In genomic region chr14:22854963-22855724, GRCh38 we compare ENCODE assay signal across 1 cellular context.
TF ChIP-seq lines count a peak whose summit lies in the region.

No MANE protein-coding gene starts in this region.

TF ChIP-seq in HepG2, 621 proteins besides CTCF, POLR2A, EP300 and RAD21 (continued from another document and continues in another):
- TF ChIP-seq FOXA1 (IDR thresholded peaks at IDR 0.05) (no peak), FOXA1 (CRISPR knock-in tag; IDR thresholded peaks at IDR 0.05) (no peak), MAX (IDR thresholded peaks at IDR 0.05) (no peak), ZNF530 (CRISPR knock-in tag; IDR thresholded peaks at IDR 0.05; ENCODE audit: low read depth) (no peak), ZBTB42 (CRISPR knock-in tag; IDR thresholded peaks at IDR 0.05) (no peak), BHLHE40 (IDR thresholded peaks at IDR 0.05; ENCODE audit: low read length) (no peak), ZNF562 (CRISPR knock-in tag; IDR thresholded peaks at IDR 0.05; ENCODE audit: borderline replicate concordance) (no peak), CBX1 (IDR thresholded peaks at IDR 0.05; ENCODE audit: low read depth) (no peak), RERE (CRISPR knock-in tag; IDR thresholded peaks at IDR 0.05; ENCODE audit: low read depth) (no peak), ZNF563 (CRISPR knock-in tag; IDR thresholded peaks at IDR 0.05) (no peak), MXD4 (CRISPR knock-in tag; IDR thresholded peaks at IDR 0.05) (no peak), ZNF44 (CRISPR knock-in tag; IDR thresholded peaks at IDR 0.05) (no peak), ZNF749 (CRISPR knock-in tag; IDR thresholded peaks at IDR 0.05; ENCODE audit: borderline replicate concordance) (no peak), KLF11 (CRISPR knock-in tag; IDR thresholded peaks at IDR 0.05) (no peak), ZNF879 (CRISPR knock-in tag; IDR thresholded peaks at IDR 0.05) (no peak), ZNF713 (CRISPR knock-in tag; IDR thresholded peaks at IDR 0.05) (no peak), ZNF260 (CRISPR knock-in tag; IDR thresholded peaks at IDR 0.05; ENCODE audit: borderline replicate concordance, low read depth) (no peak), NR0B2 (CRISPR knock-in tag; IDR thresholded peaks at IDR 0.05) (no peak), ZNF572 (CRISPR knock-in tag; IDR thresholded peaks at IDR 0.05) (no peak), ZNF350 (CRISPR knock-in tag; IDR thresholded peaks at IDR 0.05; ENCODE audit: borderline replicate concordance, low read depth) (peak; percentile 55; the same call in 1 of the 2 replicates), ZNF501 (CRISPR knock-in tag; IDR thresholded peaks at IDR 0.05) (peak; percentile 40; the same call in 1 of the 2 replicates), ADNP (CRISPR knock-in tag; IDR thresholded peaks at IDR 0.05) (no peak), EZH2 (conservative IDR thresholded peaks at IDR 0.05; ENCODE audit: low read depth, low read length) (no peak), ZNF772 (CRISPR knock-in tag; IDR thresholded peaks at IDR 0.05) (no peak), NCOA2 (CRISPR knock-in tag; IDR thresholded peaks at IDR 0.05) (no peak; the same call in 1 of the 2 replicates), STAG1 (CRISPR knock-in tag; IDR thresholded peaks at IDR 0.05) (no peak), ZNF468 (CRISPR knock-in tag; IDR thresholded peaks at IDR 0.05) (no peak), MBNL3 (CRISPR knock-in tag; conservative IDR thresholded peaks at IDR 0.05) (no peak), BCLAF1 (IDR thresholded peaks at IDR 0.05) (no peak), MTA3 (CRISPR knock-in tag; IDR thresholded peaks at IDR 0.05) (no peak), ZNF10 (CRISPR knock-in tag; IDR thresholded peaks at IDR 0.05; ENCODE audit: borderline replicate concordance, low read depth) (no peak), FOXK1 (CRISPR knock-in tag; IDR thresholded peaks at IDR 0.05; ENCODE audit: borderline replicate concordance, low read depth) (no peak), ZBTB7A (CRISPR knock-in tag; IDR thresholded peaks at IDR 0.05) (no peak), ZZZ3 (CRISPR knock-in tag; IDR thresholded peaks at IDR 0.05; ENCODE audit: borderline replicate concordance) (no peak), ELF1 (CRISPR knock-in tag; IDR thresholded peaks at IDR 0.05) (peak; percentile 15; the same call in 1 of the 2 replicates), KAT7 (CRISPR knock-in tag; IDR thresholded peaks at IDR 0.05; ENCODE audit: borderline replicate concordance) (no peak)
- TF ChIP-seq, protein P1, sequence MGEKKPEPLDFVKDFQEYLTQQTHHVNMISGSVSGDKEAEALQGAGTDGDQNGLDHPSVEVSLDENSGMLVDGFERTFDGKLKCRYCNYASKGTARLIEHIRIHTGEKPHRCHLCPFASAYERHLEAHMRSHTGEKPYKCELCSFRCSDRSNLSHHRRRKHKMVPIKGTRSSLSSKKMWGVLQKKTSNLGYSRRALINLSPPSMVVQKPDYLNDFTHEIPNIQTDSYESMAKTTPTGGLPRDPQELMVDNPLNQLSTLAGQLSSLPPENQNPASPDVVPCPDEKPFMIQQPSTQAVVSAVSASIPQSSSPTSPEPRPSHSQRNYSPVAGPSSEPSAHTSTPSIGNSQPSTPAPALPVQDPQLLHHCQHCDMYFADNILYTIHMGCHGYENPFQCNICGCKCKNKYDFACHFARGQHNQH (CRISPR knock-in tag; IDR thresholded peaks at IDR 0.05), result 0 out of 2 replicates have a peak, but pooled peaks have one; percentile 17
- TF ChIP-seq, protein P2, sequence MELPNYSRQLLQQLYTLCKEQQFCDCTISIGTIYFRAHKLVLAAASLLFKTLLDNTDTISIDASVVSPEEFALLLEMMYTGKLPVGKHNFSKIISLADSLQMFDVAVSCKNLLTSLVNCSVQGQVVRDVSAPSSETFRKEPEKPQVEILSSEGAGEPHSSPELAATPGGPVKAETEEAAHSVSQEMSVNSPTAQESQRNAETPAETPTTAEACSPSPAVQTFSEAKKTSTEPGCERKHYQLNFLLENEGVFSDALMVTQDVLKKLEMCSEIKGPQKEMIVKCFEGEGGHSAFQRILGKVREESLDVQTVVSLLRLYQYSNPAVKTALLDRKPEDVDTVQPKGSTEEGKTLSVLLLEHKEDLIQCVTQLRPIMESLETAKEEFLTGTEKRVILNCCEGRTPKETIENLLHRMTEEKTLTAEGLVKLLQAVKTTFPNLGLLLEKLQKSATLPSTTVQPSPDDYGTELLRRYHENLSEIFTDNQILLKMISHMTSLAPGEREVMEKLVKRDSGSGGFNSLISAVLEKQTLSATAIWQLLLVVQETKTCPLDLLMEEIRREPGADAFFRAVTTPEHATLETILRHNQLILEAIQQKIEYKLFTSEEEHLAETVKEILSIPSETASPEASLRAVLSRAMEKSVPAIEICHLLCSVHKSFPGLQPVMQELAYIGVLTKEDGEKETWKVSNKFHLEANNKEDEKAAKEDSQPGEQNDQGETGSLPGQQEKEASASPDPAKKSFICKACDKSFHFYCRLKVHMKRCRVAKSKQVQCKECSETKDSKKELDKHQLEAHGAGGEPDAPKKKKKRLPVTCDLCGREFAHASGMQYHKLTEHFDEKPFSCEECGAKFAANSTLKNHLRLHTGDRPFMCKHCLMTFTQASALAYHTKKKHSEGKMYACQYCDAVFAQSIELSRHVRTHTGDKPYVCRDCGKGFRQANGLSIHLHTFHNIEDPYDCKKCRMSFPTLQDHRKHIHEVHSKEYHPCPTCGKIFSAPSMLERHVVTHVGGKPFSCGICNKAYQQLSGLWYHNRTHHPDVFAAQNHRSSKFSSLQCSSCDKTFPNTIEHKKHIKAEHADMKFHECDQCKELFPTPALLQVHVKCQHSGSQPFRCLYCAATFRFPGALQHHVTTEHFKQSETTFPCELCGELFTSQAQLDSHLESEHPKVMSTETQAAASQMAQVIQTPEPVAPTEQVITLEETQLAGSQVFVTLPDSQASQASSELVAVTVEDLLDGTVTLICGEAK (IDR thresholded peaks at IDR 0.05), result no peak
- TF ChIP-seq, protein P2 (CRISPR knock-in tag; IDR thresholded peaks at IDR 0.05), result no peak; the same call in 1 of the 2 replicates
- TF ChIP-seq, protein P3, sequence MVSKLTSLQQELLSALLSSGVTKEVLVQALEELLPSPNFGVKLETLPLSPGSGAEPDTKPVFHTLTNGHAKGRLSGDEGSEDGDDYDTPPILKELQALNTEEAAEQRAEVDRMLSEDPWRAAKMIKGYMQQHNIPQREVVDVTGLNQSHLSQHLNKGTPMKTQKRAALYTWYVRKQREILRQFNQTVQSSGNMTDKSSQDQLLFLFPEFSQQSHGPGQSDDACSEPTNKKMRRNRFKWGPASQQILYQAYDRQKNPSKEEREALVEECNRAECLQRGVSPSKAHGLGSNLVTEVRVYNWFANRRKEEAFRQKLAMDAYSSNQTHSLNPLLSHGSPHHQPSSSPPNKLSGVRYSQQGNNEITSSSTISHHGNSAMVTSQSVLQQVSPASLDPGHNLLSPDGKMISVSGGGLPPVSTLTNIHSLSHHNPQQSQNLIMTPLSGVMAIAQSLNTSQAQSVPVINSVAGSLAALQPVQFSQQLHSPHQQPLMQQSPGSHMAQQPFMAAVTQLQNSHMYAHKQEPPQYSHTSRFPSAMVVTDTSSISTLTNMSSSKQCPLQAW (CRISPR knock-in tag; IDR thresholded peaks at IDR 0.05), result no peak
- TF ChIP-seq, protein P4, sequence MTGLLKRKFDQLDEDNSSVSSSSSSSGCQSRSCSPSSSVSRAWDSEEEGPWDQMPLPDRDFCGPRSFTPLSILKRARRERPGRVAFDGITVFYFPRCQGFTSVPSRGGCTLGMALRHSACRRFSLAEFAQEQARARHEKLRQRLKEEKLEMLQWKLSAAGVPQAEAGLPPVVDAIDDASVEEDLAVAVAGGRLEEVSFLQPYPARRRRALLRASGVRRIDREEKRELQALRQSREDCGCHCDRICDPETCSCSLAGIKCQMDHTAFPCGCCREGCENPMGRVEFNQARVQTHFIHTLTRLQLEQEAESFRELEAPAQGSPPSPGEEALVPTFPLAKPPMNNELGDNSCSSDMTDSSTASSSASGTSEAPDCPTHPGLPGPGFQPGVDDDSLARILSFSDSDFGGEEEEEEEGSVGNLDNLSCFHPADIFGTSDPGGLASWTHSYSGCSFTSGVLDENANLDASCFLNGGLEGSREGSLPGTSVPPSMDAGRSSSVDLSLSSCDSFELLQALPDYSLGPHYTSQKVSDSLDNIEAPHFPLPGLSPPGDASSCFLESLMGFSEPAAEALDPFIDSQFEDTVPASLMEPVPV (CRISPR knock-in tag; IDR thresholded peaks at IDR 0.05), result no peak
